ENCODE assay signal across 21 cellular contexts in genomic region chr14:26402126-26402525, GRCh38.
DNase-seq lines count a peak whose midpoint lies in the region; ATAC-seq, FAIRE-seq and TF ChIP-seq lines count a peak whose summit lies in the region.
"Had no signal": no experiment of that assay in that cellular context is flagged by ENCODE, and none has a peak within 500 bp of the region (broad histone marks: within the 10 kb centered on the region; RNA-seq: fewer than 3 reads in every experiment).

No MANE protein-coding gene starts in this region.

- no peaks in the 10 kb centered on the region for H3K9me2 ChIP-seq in neural cell (ENCODE audit: insufficient read depth, low read length)

- H4K20me1 ChIP-seq in neural cell (ENCODE audit: insufficient read depth): no peaks in the 10 kb centered on the region
- H4K20me1 ChIP-seq: BLaER1 had no signal

- H3K27ac ChIP-seq in VCaP (peak overlapping the region; percentile 41), neural cell (ENCODE audit: low read length) (peak overlapping the region; percentile 64)
- H3K27ac ChIP-seq: BLaER1, C4-2B had no signal

- ATAC-seq in HG03135 (IDR thresholded peaks at IDR 0.05; ENCODE audit: unreplicated experiment): no peak
- ATAC-seq: CD8-positive, alpha-beta T cell; GM12878 had no signal

- H3K4me3 ChIP-seq in neural cell (ENCODE audit: low read length): peak overlapping the region; percentile 41
- H3K4me3 ChIP-seq: BLaER1, GM12878, HAP-1 had no signal

- DNase-seq in NCI-H1092 treated with DMSO at 0.1 percent for 48 hours (lab: John Stamatoyannopoulos, UW) (peak; percentile 28), NCI-H1092 (lab: John Stamatoyannopoulos, UW) (no peak), urothelium cell line (ENCODE audit: low spot score) (no peak), SKM-1 (lab: John Stamatoyannopoulos, UW; ENCODE audit: unreplicated experiment) (no peak)
- DNase-seq: CD4-positive, CD25-positive, alpha-beta regulatory T cell; CD8-positive, alpha-beta T cell; DMS79; EL; GDM1; GOT3; HFFc6 had no signal

- peaks cover 4% of the 10 kb centered on the region for H3F3A ChIP-seq in neural cell (ENCODE audit: insufficient read depth, low read length, poor library complexity, severe bottlenecking)

- FAIRE-seq in urothelium cell line (lab: Jason Lieb, UNC): peak; percentile 58
- FAIRE-seq: A204.1, GM12878, H54 had no signal

- no peaks in the 10 kb centered on the region for H3K36me3 ChIP-seq in neural cell (ENCODE audit: insufficient read depth, low read length)
- H3K36me3 ChIP-seq: BLaER1, HAP-1 had no signal

- H3K9ac ChIP-seq in neural cell (ENCODE audit: low read length): peak overlapping the region; percentile 24
- H3K9ac ChIP-seq: BLaER1 had no signal

- H3K79me2 ChIP-seq in neural cell (replicated peaks; ENCODE audit: insufficient read depth, low read length): no peaks in the 10 kb centered on the region

- peak overlapping the region; percentile 3 for H2AFZ ChIP-seq in neural cell (ENCODE audit: low read depth, low read length)

- TF ChIP-seq RAD21 in neural cell (conservative IDR thresholded peaks at IDR 0.05): no peak

- peak overlapping the region; percentile 23 for H3K4me2 ChIP-seq in neural cell (ENCODE audit: low read length)
- H3K4me2 ChIP-seq: BLaER1 had no signal

- H3K9me3 ChIP-seq in neural cell (ENCODE audit: low read length): no peaks in the 10 kb centered on the region
- H3K9me3 ChIP-seq: BLaER1, Caco-2, HAP-1 had no signal

- TF ChIP-seq EP300 in neural cell (conservative IDR thresholded peaks at IDR 0.05; ENCODE audit: poor library complexity, severe bottlenecking): no peak

- TF ChIP-seq CTCF in VCaP (conservative IDR thresholded peaks at IDR 0.05) (no peak), neural cell (IDR thresholded peaks at IDR 0.05; ENCODE audit: poor library complexity, severe bottlenecking) (no peak)

- H3K27me3 ChIP-seq in neural cell (ENCODE audit: insufficient read depth, low read depth, low read length): no peaks in the 10 kb centered on the region
- H3K27me3 ChIP-seq: BLaER1 had no signal

TF ChIP-seq in neural cell, 6 proteins besides CTCF, POLR2A, EP300 and RAD21:
- TF ChIP-seq MXI1 (conservative IDR thresholded peaks at IDR 0.05; ENCODE audit: poor library complexity, severe bottlenecking) (no peak), POLR2AphosphoS5 (IDR thresholded peaks at IDR 0.05) (peak; percentile 24), REST (IDR thresholded peaks at IDR 0.05; ENCODE audit: borderline replicate concordance) (no peak)
